ENCODE assay signal across 8 cellular contexts in the genomic region with DNA sequence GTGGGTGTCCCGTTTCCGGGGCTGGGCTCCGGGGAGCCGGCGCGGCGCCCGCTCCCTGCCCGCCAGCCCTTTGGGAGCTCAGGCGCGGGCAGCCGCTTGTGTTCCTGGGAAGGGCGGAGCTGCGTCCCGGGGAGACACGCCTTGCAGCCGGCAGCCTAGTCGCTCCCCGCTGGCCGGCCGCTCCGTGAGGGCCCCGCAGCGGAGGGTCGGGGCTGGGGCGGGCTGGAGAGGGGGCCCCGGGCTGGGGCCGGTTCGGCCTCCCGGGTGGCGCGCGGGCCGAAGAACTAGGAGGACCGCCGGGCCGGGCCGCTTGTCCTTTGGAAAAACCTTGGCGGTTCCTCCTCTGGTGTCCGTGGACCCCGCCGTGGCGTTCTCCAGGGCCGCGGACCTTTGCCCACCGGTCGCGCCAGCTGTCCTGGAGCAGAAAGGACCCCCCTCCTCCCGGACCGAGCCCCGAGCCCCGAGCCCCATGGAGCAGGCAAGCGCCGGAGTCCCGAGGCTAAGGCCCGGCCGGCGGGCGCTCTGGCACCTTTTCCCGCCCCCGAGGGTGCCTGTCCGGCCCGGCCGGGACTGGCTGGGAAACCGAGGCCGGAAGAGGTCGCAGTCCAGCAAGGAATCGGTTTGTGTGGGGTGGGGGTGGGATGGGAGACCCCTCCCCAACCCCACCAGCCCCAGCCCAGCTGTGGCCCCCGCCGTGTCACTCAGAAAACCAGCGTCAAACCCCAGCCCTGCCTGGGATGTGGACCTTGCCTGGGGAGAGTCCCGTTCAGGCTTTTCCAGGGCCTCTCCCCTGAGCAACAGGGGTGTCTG. TPM values are rescaled to one million over a fixed set of nuclear protein-coding genes. Genes with fewer than 3 reads are reported as not detected.
DNase-seq lines count a peak whose midpoint lies in the region; ATAC-seq and TF ChIP-seq lines count a peak whose summit lies in the region.

No MANE protein-coding gene starts in this region.

- H3K27ac Mint-ChIP-seq in CD14-positive monocyte (peak overlapping the region in 5 of 7 donors; percentile 48 to 93 (median 84)), type B pancreatic cell (no peak overlapping the region)

- intact Hi-C loops in CD14-positive monocyte (cut with micrococcal nuclease), result loop anchor here (1.0 to 5.0 kb wide), 3 partner anchors 12 to 34 kb away; no protein-coding TSS in a partner anchor

- DNase-seq in CD14-positive monocyte (ENCODE audit: low spot score) (peak; percentile 71), NT2/D1 (ENCODE audit: low read depth, low spot score) (peak; percentile 43), mesendoderm (peak; percentile 74), type B pancreatic cell (ENCODE audit: extremely low spot score, unreplicated experiment) (peak; percentile 91), T-helper 1 cell (no peak)
- DNase-seq in stimulated activated CD8-positive, alpha-beta memory T cell treated with anti-CD3 and anti-CD28 coated beads, Interleukin-4, amount 100 ng/mL, for 48 hours, result no peak

- H3K27ac ChIP-seq in ectodermal cell (ENCODE audit: insufficient read depth, low read depth, low read length, poor library complexity, severe bottlenecking) (no peak overlapping the region), mesendoderm (ENCODE audit: low read depth, low read length) (no peak overlapping the region)

- H3K9me3 Mint-ChIP-seq in CD14-positive monocyte (no peaks in the 10 kb centered on the region), type B pancreatic cell (no peaks in the 10 kb centered on the region)

- peak overlapping the region; percentile 58 for H4K8ac ChIP-seq in mesendoderm (ENCODE audit: low read depth, low read length)

- H3K4me3 ChIP-seq in NT2/D1 (ENCODE audit: insufficient read length, low read depth), result peak overlapping the region; percentile 49
- peak overlapping the region; percentile 59 for H3K4me3 ChIP-seq in ectodermal cell (ENCODE audit: insufficient read depth, low read depth, low read length)
- peak overlapping the region; percentile 39 for H3K4me3 ChIP-seq in mesendoderm (ENCODE audit: low read length)

- H3K79me2 ChIP-seq in mesendoderm (ENCODE audit: control insufficient read depth, insufficient read depth, low read length), result no peaks in the 10 kb centered on the region

- peak overlapping the region; percentile 80 to 94 for H3K4me3 Mint-ChIP-seq in CD14-positive monocyte
- H3K4me3 Mint-ChIP-seq in type B pancreatic cell, result peak overlapping the region; percentile 85

- H3K4me2 ChIP-seq in mesendoderm (ENCODE audit: low read length), result peak overlapping the region; percentile 59

- 1% methylated on average over 71 to 72 of the region's 72 CpGs for WGBS in ectodermal cell, 2 experiments
- no CpG with 5 or more reads among the region's 72 CpGs for WGBS in mesendoderm (ENCODE audit: extremely low coverage, insufficient coverage, low lambda C conversion rate)

- H3K27me3 Mint-ChIP-seq in CD14-positive monocyte (ENCODE audit: low read depth in 3 of 3) (peaks cover 11 to 15% (median 15%) of the 10 kb centered on the region in 3 donors), type B pancreatic cell (peaks cover 74% of the 10 kb centered on the region)

- TF ChIP-seq CTCF in CD14-positive monocyte (IDR thresholded peaks at IDR 0.05) (no peak), type B pancreatic cell (conservative IDR thresholded peaks at IDR 0.05) (no peak)

- H2AK5ac ChIP-seq in mesendoderm (ENCODE audit: low read length), result no peak overlapping the region

- peaks cover 7% of the 10 kb centered on the region for H3K4me1 ChIP-seq in NT2/D1 (ENCODE audit: insufficient read depth, insufficient read length)
- H3K4me1 ChIP-seq in ectodermal cell (ENCODE audit: control insufficient read depth, insufficient read depth, low read length), result no peaks in the 10 kb centered on the region
- no peaks in the 10 kb centered on the region for H3K4me1 ChIP-seq in mesendoderm (ENCODE audit: control insufficient read depth, low read depth, low read length)

- no peak overlapping the region for H2BK120ac ChIP-seq in mesendoderm (ENCODE audit: low read depth, low read length)

- H2BK5ac ChIP-seq in mesendoderm (ENCODE audit: low read length), result no peak overlapping the region

- H4K5ac ChIP-seq in mesendoderm (ENCODE audit: low read length), result no peak overlapping the region

- no peaks in the 10 kb centered on the region for H3K9me3 ChIP-seq in NT2/D1 (ENCODE audit: insufficient read depth, low read length)
- no peaks in the 10 kb centered on the region for H3K9me3 ChIP-seq in ectodermal cell (ENCODE audit: control insufficient read depth, low read length)

- H3K9ac ChIP-seq in NT2/D1 (ENCODE audit: insufficient read length, low read depth) (peak overlapping the region; percentile 80), mesendoderm (ENCODE audit: low read length) (peak overlapping the region; percentile 74)

- no peak overlapping the region for H3K4ac ChIP-seq in mesendoderm (ENCODE audit: low read depth, low read length)

- no peaks in the 10 kb centered on the region for H3K36me3 ChIP-seq in NT2/D1 (ENCODE audit: insufficient read depth, insufficient read length, low read length)
- H3K36me3 ChIP-seq in ectodermal cell (ENCODE audit: control insufficient read depth, insufficient read depth, low read length), result no peaks in the 10 kb centered on the region
- H3K36me3 ChIP-seq in mesendoderm (ENCODE audit: control insufficient read depth, insufficient read depth, low read length), result no peaks in the 10 kb centered on the region

- peak overlapping the region; percentile 86 for H3K56ac ChIP-seq in mesendoderm (ENCODE audit: low read length)

- no peak overlapping the region for H2BK15ac ChIP-seq in mesendoderm (replicated peaks; ENCODE audit: low read depth)

- no peak overlapping the region for H3K23ac ChIP-seq in mesendoderm (ENCODE audit: low read length)

- H3K27me3 ChIP-seq in NT2/D1 (ENCODE audit: insufficient read depth, insufficient read length), result peaks cover 30% of the 10 kb centered on the region
- H3K27me3 ChIP-seq in ectodermal cell (ENCODE audit: control insufficient read depth, insufficient read depth, low read length, poor library complexity, severe bottlenecking), result peaks cover 29% of the 10 kb centered on the region
- H3K27me3 ChIP-seq in mesendoderm (ENCODE audit: insufficient read depth, low read length, poor library complexity), result no peaks in the 10 kb centered on the region

- ATAC-seq in GM19452 (IDR thresholded peaks at IDR 0.05; ENCODE audit: unreplicated experiment), result peak; percentile 41

- H3K36me3 Mint-ChIP-seq in CD14-positive monocyte (peaks cover 0 to 4% of the 10 kb centered on the region in 2 donors), type B pancreatic cell (no peaks in the 10 kb centered on the region)

- peak overlapping the region; percentile 30 for H3K18ac ChIP-seq in mesendoderm (ENCODE audit: low read length)

- H3K4me1 Mint-ChIP-seq in CD14-positive monocyte (peaks cover 53% of the 10 kb centered on the region), type B pancreatic cell (ENCODE audit: unreplicated experiment) (peaks cover 5% of the 10 kb centered on the region)

- H3K79me1 ChIP-seq in mesendoderm (ENCODE audit: low read length), result no peaks in the 10 kb centered on the region

RNA-seq across cellular contexts. Expression of gene TBC1D3B, which starts 6.8 kb away (rescaled TPM):
- polyA plus RNA-seq in CD14-positive monocyte, result not detected
- polyA plus RNA-seq in ectodermal cell (2013, experiment 1 of 4), result 9.2 TPM
- polyA plus RNA-seq in ectodermal cell (2013, experiment 2 of 4), result 9.4 TPM
- 5.4 TPM for polyA plus RNA-seq in ectodermal cell (2013, experiment 3 of 4)
- 6.2 TPM for polyA plus RNA-seq in ectodermal cell (2013, experiment 4 of 4)
- 0.60 TPM for polyA plus RNA-seq in mesendoderm (2013, experiment 1 of 2)
- 0.60 TPM for polyA plus RNA-seq in mesendoderm (2013, experiment 2 of 2)
- 14.5 and 18.0 TPM in 2 replicates for total RNA-seq in type B pancreatic cell (ENCODE audit: low replicate concordance)

RNA-seq across cellular contexts. Expression of gene CCL3L1, which starts 13.4 kb away (rescaled TPM):
- polyA plus RNA-seq in CD14-positive monocyte, result 100 to 1,000 TPM in 1 of 2 donors, 10 to 100 TPM in 1; 57.7 to 137 TPM
- not detected for polyA plus RNA-seq in ectodermal cell (2013, experiment 1 of 4)
- not detected for polyA plus RNA-seq in ectodermal cell (2013, experiment 2 of 4)
- polyA plus RNA-seq in ectodermal cell (2013, experiment 3 of 4), result not detected
- polyA plus RNA-seq in ectodermal cell (2013, experiment 4 of 4), result not detected
- 0.35 TPM for polyA plus RNA-seq in mesendoderm (2013, experiment 1 of 2)
- polyA plus RNA-seq in mesendoderm (2013, experiment 2 of 2), result 0.36 TPM
- 0.41 TPM in 1 of 2 replicates, not detected in the other for total RNA-seq in type B pancreatic cell (ENCODE audit: low replicate concordance)

RNA-seq across cellular contexts. Expression of gene CCL4L2, which starts 27.7 kb away (rescaled TPM):
- 10 to 100 TPM; 24.8 to 25.3 TPM for polyA plus RNA-seq in CD14-positive monocyte
- not detected for polyA plus RNA-seq in ectodermal cell (2013, experiment 1 of 4)
- not detected for polyA plus RNA-seq in ectodermal cell (2013, experiment 2 of 4)
- not detected for polyA plus RNA-seq in ectodermal cell (2013, experiment 3 of 4)
- not detected for polyA plus RNA-seq in ectodermal cell (2013, experiment 4 of 4)
- not detected for polyA plus RNA-seq in mesendoderm (2013, experiment 1 of 2)
- polyA plus RNA-seq in mesendoderm (2013, experiment 2 of 2), result not detected
- 0.45 TPM in 1 of 2 replicates, not detected in the other for total RNA-seq in type B pancreatic cell (ENCODE audit: low replicate concordance)

Comparison
In these comparisons a context has a peak if more than half of its experiments do, and no peak if none do; other contexts are left out.
1. DNase-seq: peak in CD14-positive monocyte (single experiment), NT2/D1 (single experiment), mesendoderm (single experiment) and type B pancreatic cell (single experiment); none in T-helper 1 cell (0 of 5) and stimulated activated CD8-positive, alpha-beta memory T cell treated with anti-CD3 and anti-CD28 coated beads, Interleukin-4, amount 100 ng/mL, for 48 hours (single experiment).
2. Peak in every context shown above with its lines, with median percentiles within 50 percentile points of each other: H3K4me3 ChIP-seq.